In genomic region chr2:173605994-173606393, GRCh38 we compare ENCODE assay signal across 27 cellular contexts.
DNase-seq lines count a peak whose midpoint lies in the region; ATAC-seq, FAIRE-seq and TF ChIP-seq lines count a peak whose summit lies in the region.
"Had no signal": no experiment of that assay in that cellular context is flagged by ENCODE, and none has a peak within 500 bp of the region (broad histone marks: within the 10 kb centered on the region; RNA-seq: fewer than 3 reads in every experiment).

No MANE protein-coding gene starts in this region.

- no peak overlapping the region for H3K9ac ChIP-seq in KMS-11
- no peak overlapping the region for H3K9ac ChIP-seq in H1 (replicated peaks in 1 of 4; ENCODE audit: extremely low read depth in 1 of 4, low read depth in 3 of 4, low read length in 3 of 4)
- H3K9ac ChIP-seq: BLaER1 treated with 17β-estradiol and CSF1 and Interleukin-3, amounts not matched to agents 10 nM and 100 nM had no signal

- no peak overlapping the region for H3K18ac ChIP-seq in H1 (ENCODE audit: extremely low read depth, low read length)

- no peak for TF ChIP-seq RAD21 in H1 (IDR thresholded peaks at IDR 0.05 in 1 of 2, conservative IDR thresholded peaks at IDR 0.05 in 1 of 2; ENCODE audit: low read depth in 2 of 2, low read length in 2 of 2)

- H3K9me2 ChIP-seq in GM23338 (ENCODE audit: insufficient read depth) = peaks cover 3% of the 10 kb centered on the region; the same call in 1 of the 2 replicates

- H3K23me2 ChIP-seq in H1 (ENCODE audit: low read depth, low read length) = no peaks in the 10 kb centered on the region

- CTCF ChIA-PET in H1 (lab: Charles Lee; ENCODE audit: partially characterized antibody) = no interaction called here

- H4K5ac ChIP-seq in H1 (ENCODE audit: insufficient read length, low read depth, low read length) = peak overlapping the region; percentile 44

- DNase-seq in GM23338 (ENCODE audit: low spot score) = no peak
- no peak for DNase-seq in H1 (ENCODE audit: low read depth in 1 of 2, low spot score in 2 of 2)
- no peak for DNase-seq in NCI-H2107 (lab: John Stamatoyannopoulos, UW)
- DNase-seq in D721Med (ENCODE audit: insufficient read length, low spot score) = no peak
- DNase-seq: AML-193; Caco-2; Calu3; CD4-positive, alpha-beta T cell; CD8-positive, alpha-beta T cell; DMS 273 treated with DMSO at 0.1 percent for 48 hours; DMS153; DMS53; DMS79; DND-41; EL; GDM1 had no signal

- no peak overlapping the region for H2BK120ac ChIP-seq in H1 (replicated peaks; ENCODE audit: low read depth, low read length)

- no peak for TF ChIP-seq EP300 in H1 (IDR thresholded peaks at IDR 0.05; ENCODE audit: borderline replicate concordance in 1 of 2, low read depth in 2 of 2, low read length in 2 of 2)

- POLR2A ChIA-PET in H1 (lab: Charles Lee; ENCODE audit: partially characterized antibody) = no interaction called here

- TF ChIP-seq POLR2A in H1 (IDR thresholded peaks at IDR 0.05; ENCODE audit: control extremely low read depth in 1 of 2, low read depth in 2 of 2, low read length in 2 of 2) = no peak

- H3K27me3 ChIP-seq in GM23338 (ENCODE audit: insufficient read depth) (no peaks in the 10 kb centered on the region), KMS-11 (ENCODE audit: insufficient read depth, low read depth) (no peaks in the 10 kb centered on the region), H1 (replicated peaks in 1 of 4; ENCODE audit: control insufficient read depth in 3 of 4, extremely low read depth in 1 of 4, insufficient read depth in 3 of 4, low read length in 3 of 4) (no peaks in the 10 kb centered on the region)
- H3K27me3 ChIP-seq: BLaER1 treated with 17β-estradiol and CSF1 and Interleukin-3, amounts not matched to agents 10 nM and 100 nM had no signal

- no peaks in the 10 kb centered on the region for H3K79me1 ChIP-seq in H1 (ENCODE audit: low read depth, low read length)

- H3K4ac ChIP-seq in H1 (replicated peaks; ENCODE audit: insufficient read length, low read depth, low read length) = no peak overlapping the region

- peak overlapping the region; percentile 77; the same call in 1 of the 2 replicates for H3K27ac ChIP-seq in GM23338 (ENCODE audit: low read depth)
- H3K27ac ChIP-seq in KMS-11 = no peak overlapping the region
- no peak overlapping the region for H3K27ac ChIP-seq in H1 (ENCODE audit: low read depth, low read length)
- H3K27ac ChIP-seq: 22Rv1, A549, C4-2B had no signal

- H3K27ac Mint-ChIP-seq in GM23338 = peak overlapping the region; percentile 91; the same call in 1 of the 2 replicates
- H3K27ac Mint-ChIP-seq: B cell; CD4-positive, alpha-beta T cell; CD8-positive, alpha-beta T cell had no signal

- H3K9me3 Mint-ChIP-seq in GM23338 = no peaks in the 10 kb centered on the region; the same call in 2 of the 3 replicates
- H3K9me3 Mint-ChIP-seq: CD4-positive, alpha-beta T cell; CD8-positive, alpha-beta T cell had no signal

- peaks cover 0 to 7% of the 10 kb centered on the region in 2 experiments; a peak in 1 of 4 replicates for H3K9me3 ChIP-seq in H1 (ENCODE audit: insufficient read depth in 2 of 2, low read depth in 1 of 2, low read length in 1 of 2)
- H3K9me3 ChIP-seq: A549, Caco-2 had no signal

- H3F3A ChIP-seq in GM23338 (replicated peaks; ENCODE audit: low read depth) = no peaks in the 10 kb centered on the region

- no peaks in the 10 kb centered on the region for H4K20me1 ChIP-seq in GM23338 (replicated peaks; ENCODE audit: insufficient read depth)
- H4K20me1 ChIP-seq in KMS-11 (ENCODE audit: insufficient read depth) = no peaks in the 10 kb centered on the region
- H4K20me1 ChIP-seq in H1 (replicated peaks in 1 of 2; ENCODE audit: control insufficient read depth in 1 of 2, insufficient read depth in 2 of 2, low read length in 2 of 2) = no peaks in the 10 kb centered on the region
- H4K20me1 ChIP-seq: BLaER1 treated with 17β-estradiol and CSF1 and Interleukin-3, amounts not matched to agents 10 nM and 100 nM had no signal

- H3K4me1 ChIP-seq in GM23338 (ENCODE audit: insufficient read depth) = peaks cover 18% of the 10 kb centered on the region
- H3K4me1 ChIP-seq in KMS-11 (ENCODE audit: low read depth, poor library complexity, severe bottlenecking) = peaks cover 13% of the 10 kb centered on the region
- peaks cover 0 to 3% (median 0%) of the 10 kb centered on the region in 4 experiments; a peak in 1 of 7 replicates for H3K4me1 ChIP-seq in H1 (replicated peaks in 1 of 4; ENCODE audit: control insufficient read depth in 3 of 4, insufficient read depth in 4 of 4, low read length in 3 of 4)
- H3K4me1 ChIP-seq: A549, Caco-2 had no signal

- H3K4me3 ChIP-seq in GM23338 = no peak overlapping the region
- no peak overlapping the region for H3K4me3 ChIP-seq in KMS-11 (IDR thresholded peaks at IDR 0.05; ENCODE audit: insufficient read depth, low read depth, low read length)
- no peak overlapping the region for H3K4me3 ChIP-seq in H1 (ENCODE audit: extremely low read depth in 1 of 4, insufficient read depth in 2 of 4, low read depth in 3 of 4, low read length in 4 of 4)
- H3K4me3 ChIP-seq: A549; BLaER1 treated with 17β-estradiol and CSF1 and Interleukin-3, amounts not matched to agents 10 nM and 100 nM; GM12878 had no signal

- H3K27me3 Mint-ChIP-seq in GM23338 (ENCODE audit: insufficient read depth, low read depth, poor library complexity) = no peaks in the 10 kb centered on the region

- H3K4me1 Mint-ChIP-seq in GM23338 = peaks cover 21% of the 10 kb centered on the region
- H3K4me1 Mint-ChIP-seq: B cell had no signal

- no peak overlapping the region for H2BK15ac ChIP-seq in H1 (ENCODE audit: low read length)

- 36% methylated on average over 1 of the region's 1 CpG; no CpG with 5 or more reads in 1 of the 2 experiments for whole genome bisulfite sequencing in H1 (ENCODE audit: extremely low coverage in 1 of 2, insufficient coverage in 1 of 2, insufficient read length in 1 of 2, insufficient replicate concordance in 2 of 2, low coverage in 1 of 2, low lambda C conversion rate in 2 of 2, missing lambda C conversion rate in 1 of 2), 2 experiments

- H2AFZ ChIP-seq in GM23338 = no peak overlapping the region
- no peak overlapping the region for H2AFZ ChIP-seq in KMS-11 (ENCODE audit: low read depth)
- H2AFZ ChIP-seq in H1 (ENCODE audit: low read length) = no peak overlapping the region

- no peak overlapping the region for H2BK20ac ChIP-seq in H1 (ENCODE audit: low read length)

- TF ChIP-seq CTCF in GM23338 (conservative IDR thresholded peaks at IDR 0.05; ENCODE audit: low read depth in 2 of 2) = no peak
- no peak for TF ChIP-seq CTCF in KMS-11 (conservative IDR thresholded peaks at IDR 0.05; ENCODE audit: low read depth, low read length)
- TF ChIP-seq CTCF in H1 (IDR thresholded peaks at IDR 0.05; ENCODE audit: control extremely low read depth in 1 of 3, insufficient read depth in 1 of 3, low read depth in 1 of 3, low read length in 3 of 3) = no peak
- TF ChIP-seq CTCF in D721Med (IDR thresholded peaks at IDR 0.05; ENCODE audit: insufficient read depth, missing control alignments) = no peak

- no peak overlapping the region for H3K56ac ChIP-seq in H1 (replicated peaks; ENCODE audit: insufficient read length, low read depth, low read length)

- FAIRE-seq in H1 (lab: Jason Lieb, UNC) (no peak), D721Med (lab: Jason Lieb, UNC) (no peak)
- FAIRE-seq: A549, GM12878, GM12892, GM18507, GM19239 had no signal

- no peak overlapping the region for H2AK5ac ChIP-seq in H1 (ENCODE audit: low read depth, low read length)

- H3K4me2 ChIP-seq in GM23338 = no peak overlapping the region
- peak overlapping the region; percentile 4; the same call in 1 of the 2 replicates for H3K4me2 ChIP-seq in KMS-11
- no peak overlapping the region for H3K4me2 ChIP-seq in H1 (ENCODE audit: insufficient read depth in 1 of 2, low read depth in 2 of 2, low read length in 2 of 2)
- H3K4me2 ChIP-seq: A549 had no signal

- ATAC-seq in GM23338 (no peak), GM19351 (IDR thresholded peaks at IDR 0.05; ENCODE audit: unreplicated experiment) (no peak)
- ATAC-seq: A549; CD8-positive, alpha-beta T cell; GM12878 had no signal

- no peak overlapping the region for H3K14ac ChIP-seq in H1 (ENCODE audit: insufficient read length)

- H2BK12ac ChIP-seq in H1 (ENCODE audit: low read depth, low read length) = no peak overlapping the region

- H3K4me3 Mint-ChIP-seq in GM23338 = no peak overlapping the region
- H3K4me3 Mint-ChIP-seq: B cell; CD4-positive, alpha-beta T cell; CD8-positive, alpha-beta T cell had no signal

- H4K91ac ChIP-seq in H1 (replicated peaks; ENCODE audit: insufficient read length, low read length) = no peak overlapping the region

- H3K79me2 ChIP-seq in GM23338 (replicated peaks; ENCODE audit: insufficient read depth) (no peaks in the 10 kb centered on the region), KMS-11 (ENCODE audit: insufficient read depth, low read depth) (no peaks in the 10 kb centered on the region), H1 (ENCODE audit: control insufficient read depth in 1 of 2, insufficient read depth in 2 of 2, low read length in 2 of 2) (no peaks in the 10 kb centered on the region)

- H3K36me3 Mint-ChIP-seq in GM23338 (ENCODE audit: low read depth) = no peaks in the 10 kb centered on the region
- H3K36me3 Mint-ChIP-seq: CD8-positive, alpha-beta T cell had no signal

- H4K8ac ChIP-seq in H1 (ENCODE audit: extremely low read depth, insufficient read depth, low read length) = no peak overlapping the region

- H2BK5ac ChIP-seq in H1 (ENCODE audit: low read depth, low read length) = no peak overlapping the region

- no peaks in the 10 kb centered on the region for H3K36me3 ChIP-seq in GM23338 (ENCODE audit: insufficient read depth)
- H3K36me3 ChIP-seq in KMS-11 (ENCODE audit: insufficient read depth) = no peaks in the 10 kb centered on the region
- no peaks in the 10 kb centered on the region; a peak in 1 of 8 replicates for H3K36me3 ChIP-seq in H1 (ENCODE audit: control insufficient read depth in 2 of 4, insufficient read depth in 4 of 4, low read length in 3 of 4)

- H3K23ac ChIP-seq in H1 (ENCODE audit: insufficient read length) = no peak overlapping the region

TF ChIP-seq in H1, 55 proteins besides CTCF, POLR2A, EP300 and RAD21 (continues in another document):
- TF ChIP-seq KDM4A (IDR thresholded peaks at IDR 0.05; ENCODE audit: low read depth, low read length, severe bottlenecking) = no peak
- no peak for TF ChIP-seq CTBP2 (IDR thresholded peaks at IDR 0.05; ENCODE audit: borderline replicate concordance, insufficient read depth, insufficient read length, low read length)
- no peak for TF ChIP-seq JUN (IDR thresholded peaks at IDR 0.05; ENCODE audit: low read depth, low read length)
- no peak for TF ChIP-seq CHD2 (IDR thresholded peaks at IDR 0.05; ENCODE audit: low read length)
- no peak for TF ChIP-seq SIRT6 (IDR thresholded peaks at IDR 0.05; ENCODE audit: low read length)
- no peak for TF ChIP-seq TCF12 (IDR thresholded peaks at IDR 0.05; ENCODE audit: low read depth, low read length)
- TF ChIP-seq MAX (IDR thresholded peaks at IDR 0.05) = no peak
- no peak for TF ChIP-seq MAFK (IDR thresholded peaks at IDR 0.05; ENCODE audit: low read depth, low read length)
- no peak for TF ChIP-seq YY1 (IDR thresholded peaks at IDR 0.05; ENCODE audit: low read depth, low read length)
- no peak for TF ChIP-seq SP2 (IDR thresholded peaks at IDR 0.05; ENCODE audit: low read length)
